Comparison of ENCODE assay signal across 9 cellular contexts in the genomic region with DNA sequence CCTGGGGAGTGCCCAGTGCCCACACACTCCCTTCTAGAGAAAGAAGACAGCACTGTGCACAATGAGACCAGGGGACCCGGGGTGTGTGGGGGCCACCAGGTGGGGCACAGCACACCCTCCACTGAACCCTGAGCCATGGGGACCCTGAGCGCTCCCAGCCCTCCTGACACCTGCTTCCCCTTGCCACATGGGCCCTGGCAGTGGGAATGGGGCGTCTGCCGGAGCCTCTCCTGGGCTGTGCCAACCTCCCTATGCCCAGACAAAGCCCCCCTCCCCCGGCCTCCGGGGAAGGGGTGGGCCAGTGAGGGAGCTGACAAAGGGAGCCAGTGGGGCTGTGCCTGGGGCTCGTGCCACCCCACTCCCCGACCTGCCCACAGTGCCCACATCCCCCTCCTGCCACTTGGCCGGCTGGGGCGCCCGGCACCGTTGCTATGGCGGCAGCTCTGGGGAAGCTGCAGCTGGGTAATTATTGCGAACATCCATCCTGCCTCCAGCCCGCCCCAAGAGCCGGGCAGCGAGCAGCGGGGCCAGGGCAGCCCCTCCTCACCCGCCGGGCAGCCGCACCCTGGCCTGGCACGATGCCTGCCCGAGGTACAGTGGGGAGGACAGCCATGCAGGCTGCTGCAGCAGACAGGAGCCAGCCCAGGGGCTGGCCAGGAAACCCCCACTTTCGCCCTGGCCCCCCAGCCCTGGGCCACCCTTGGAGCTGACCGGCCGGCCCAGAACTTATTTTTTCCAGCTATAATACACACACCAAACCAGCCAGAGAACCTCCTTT. TPM values are rescaled to one million over a fixed set of nuclear protein-coding genes. Genes with fewer than 3 reads are reported as not detected.
A peak's percentile ranks its signal among the peaks of the same experiment; 100 is the strongest.
DNase-seq lines count a peak whose midpoint lies in the region; ATAC-seq and TF ChIP-seq lines count a peak whose summit lies in the region.
"Had no signal": no experiment of that assay in that cellular context is flagged by ENCODE, and none has a peak within 500 bp of the region (broad histone marks: within the 10 kb centered on the region; RNA-seq: fewer than 3 reads in every experiment).

No MANE protein-coding gene starts in this region.

- H2BK120ac ChIP-seq in IMR-90 (ENCODE audit: low read depth, low read length): no peak overlapping the region

- H3K79me1 ChIP-seq in IMR-90 (ENCODE audit: low read depth in 1 of 2, low read length in 2 of 2): no peaks in the 10 kb centered on the region

- no peak overlapping the region for H2BK15ac ChIP-seq in IMR-90 (ENCODE audit: low read depth, low read length)

- no peak for DNase-seq in IMR-90
- DNase-seq in SHP77 (lab: John Stamatoyannopoulos, UW): peak; percentile 68 to 82
- DNase-seq in left kidney (ENCODE audit: low read depth, low spot score): peak; percentile 72
- DNase-seq in GM10266 (ENCODE audit: extremely low spot score): no peak
- no peak for DNase-seq in activated CD4-positive, alpha-beta T cell treated with anti-CD3 and anti-CD28 coated beads for 48 hours
- no peak for DNase-seq in activated CD4-positive, alpha-beta T cell treated with anti-CD3 and anti-CD28 coated beads, Interleukin-2, amount 50 U/mL, for 48 hours

- ATAC-seq in GM18502 (IDR thresholded peaks at IDR 0.05; ENCODE audit: poor library complexity, unreplicated experiment): peak; percentile 37
- ATAC-seq in IMR-90 (ENCODE audit: low read depth): peak; percentile 18; the same call in 1 of the 2 replicates
- no peak for ATAC-seq in HG02938 (IDR thresholded peaks at IDR 0.05; ENCODE audit: unreplicated experiment)

- no peaks in the 10 kb centered on the region for H3K9me1 ChIP-seq in IMR-90 (ENCODE audit: insufficient read depth, low read length)

- H3K27ac ChIP-seq in IMR-90 (ENCODE audit: insufficient read depth, low read length): no peak overlapping the region
- H3K27ac ChIP-seq: neutrophil had no signal

- H3K36me3 ChIP-seq in IMR-90 (ENCODE audit: control insufficient read depth, insufficient read depth, low read length): no peaks in the 10 kb centered on the region
- H3K36me3 ChIP-seq: neutrophil had no signal

- H4K5ac ChIP-seq in IMR-90 (ENCODE audit: low read depth, low read length): no peak overlapping the region

- H4K20me1 ChIP-seq in IMR-90 (ENCODE audit: insufficient read depth, low read length): no peaks in the 10 kb centered on the region

- H3K9ac ChIP-seq in IMR-90 (ENCODE audit: low read depth, low read length): no peak overlapping the region

- no TSS peak for BruUV-seq in IMR-90 (replicated peaks; lab: Mats Ljungman, UMichigan)

- no peak overlapping the region for H2BK5ac ChIP-seq in IMR-90 (ENCODE audit: low read depth, low read length, poor library complexity, severe bottlenecking)

- TF ChIP-seq RAD21 in IMR-90 (IDR thresholded peaks at IDR 0.05; ENCODE audit: low read length): no peak

- 12% methylated on average over 12 of the region's 26 CpGs; no CpG with 5 or more reads in 1 of the 2 experiments for WGBS in IMR-90 (ENCODE audit: extremely low coverage in 2 of 2, insufficient read length in 1 of 2), 2 experiments

- H3K4me3 ChIP-seq in IMR-90 (ENCODE audit: insufficient read depth, low read depth, low read length): no peak overlapping the region

- peaks cover 2% of the 10 kb centered on the region; the same call in 1 of the 2 replicates for H3K4me1 ChIP-seq in IMR-90 (ENCODE audit: control insufficient read depth, insufficient read depth, low read length)

- peaks cover 36% of the 10 kb centered on the region for H3K27me3 ChIP-seq in IMR-90 (ENCODE audit: control insufficient read depth, insufficient read depth, low read length)

- no peak overlapping the region for H2AK9ac ChIP-seq in IMR-90 (replicated peaks; ENCODE audit: low read depth, low read length, poor library complexity)

- H2BK20ac ChIP-seq in IMR-90 (ENCODE audit: low read depth, low read length): no peak overlapping the region

- no peak overlapping the region for H3K18ac ChIP-seq in IMR-90 (ENCODE audit: low read depth, low read length)

- intact Hi-C loops in IMR-90 (cut with micrococcal nuclease): loop anchor here (10.0 kb wide), 1 partner anchor 58 kb away; no protein-coding TSS in a partner anchor

- H3K9me3 ChIP-seq in IMR-90 (ENCODE audit: control insufficient read depth, insufficient read depth, low read length): no peaks in the 10 kb centered on the region
- H3K9me3 ChIP-seq: neutrophil had no signal

- H3K4me2 ChIP-seq in IMR-90 (ENCODE audit: low read depth, low read length): no peak overlapping the region

- CTCF ChIA-PET in IMR-90 (lab: Yijun Ruan, JAX): interaction anchor here (0.5 to 1.3 kb wide), 4 partner anchors 22 to 118 kb away, joined by 3 to 4 read pairs (median 4); no protein-coding TSS in a partner anchor

- H2AFZ ChIP-seq in IMR-90 (replicated peaks; ENCODE audit: low read length, poor library complexity): peak overlapping the region; percentile 50

- no peak overlapping the region for H3K56ac ChIP-seq in IMR-90 (ENCODE audit: extremely low read depth, insufficient read depth, low read length)

- no peak overlapping the region for H4K91ac ChIP-seq in IMR-90 (ENCODE audit: insufficient read depth, low read depth, low read length)

- H3K23ac ChIP-seq in IMR-90 (ENCODE audit: low read depth, low read length): no peak overlapping the region

- TF ChIP-seq POLR2A in IMR-90 (IDR thresholded peaks at IDR 0.05; ENCODE audit: low read depth, low read length): no peak

- H4K8ac ChIP-seq in IMR-90 (ENCODE audit: low read depth in 2 of 2, low read length in 2 of 2): no peak overlapping the region; a peak in 1 of 4 replicates

- POLR2A ChIA-PET in IMR-90 (lab: Charles Lee; ENCODE audit: unreplicated experiment): no interaction called here

- H3K14ac ChIP-seq in IMR-90 (replicated peaks; ENCODE audit: low read depth, low read length): no peak overlapping the region

- TF ChIP-seq CTCF in IMR-90 (conservative IDR thresholded peaks at IDR 0.05; ENCODE audit: low read depth, low read length) (no peak), GM10266 (IDR thresholded peaks at IDR 0.05; ENCODE audit: control insufficient read depth, insufficient read depth, low read depth, missing control alignments) (no peak)

- no peak overlapping the region for H3K4ac ChIP-seq in IMR-90 (ENCODE audit: low read depth, low read length)

- dilution Hi-C loops in IMR-90 (cut with HindIII; ENCODE audit: low sequenced_read_pairs, unreplicated experiment): no loop called here

- in situ Hi-C loops in IMR-90 (cut with MboI; ENCODE audit: low sequenced_read_pairs): no loop called here

- H2AK5ac ChIP-seq in IMR-90 (ENCODE audit: low read depth, low read length): no peak overlapping the region

TF ChIP-seq in IMR-90, 13 proteins besides CTCF, POLR2A, EP300 and RAD21:
- TF ChIP-seq MXI1 (IDR thresholded peaks at IDR 0.05; ENCODE audit: borderline replicate concordance, low read depth, low read length): no peak
- no peak for TF ChIP-seq NFE2L2 (IDR thresholded peaks at IDR 0.05; ENCODE audit: low read depth, low read length)
- TF ChIP-seq RCOR1 (IDR thresholded peaks at IDR 0.05; ENCODE audit: insufficient replicate concordance, low read length): no peak
- TF ChIP-seq, protein P1, sequence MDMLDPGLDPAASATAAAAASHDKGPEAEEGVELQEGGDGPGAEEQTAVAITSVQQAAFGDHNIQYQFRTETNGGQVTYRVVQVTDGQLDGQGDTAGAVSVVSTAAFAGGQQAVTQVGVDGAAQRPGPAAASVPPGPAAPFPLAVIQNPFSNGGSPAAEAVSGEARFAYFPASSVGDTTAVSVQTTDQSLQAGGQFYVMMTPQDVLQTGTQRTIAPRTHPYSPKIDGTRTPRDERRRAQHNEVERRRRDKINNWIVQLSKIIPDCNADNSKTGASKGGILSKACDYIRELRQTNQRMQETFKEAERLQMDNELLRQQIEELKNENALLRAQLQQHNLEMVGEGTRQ (IDR thresholded peaks at IDR 0.05; ENCODE audit: low read depth, low read length): no peak
- no peak for TF ChIP-seq MAZ (IDR thresholded peaks at IDR 0.05; ENCODE audit: borderline replicate concordance, low read depth, low read length)
- no peak for TF ChIP-seq RFX5 (IDR thresholded peaks at IDR 0.05; ENCODE audit: low read depth, low read length)
- no peak for TF ChIP-seq CEBPB (IDR thresholded peaks at IDR 0.05; ENCODE audit: low read depth, low read length)
- TF ChIP-seq FOS (IDR thresholded peaks at IDR 0.05; ENCODE audit: low read depth, low read length): no peak
- TF ChIP-seq, protein P2, sequence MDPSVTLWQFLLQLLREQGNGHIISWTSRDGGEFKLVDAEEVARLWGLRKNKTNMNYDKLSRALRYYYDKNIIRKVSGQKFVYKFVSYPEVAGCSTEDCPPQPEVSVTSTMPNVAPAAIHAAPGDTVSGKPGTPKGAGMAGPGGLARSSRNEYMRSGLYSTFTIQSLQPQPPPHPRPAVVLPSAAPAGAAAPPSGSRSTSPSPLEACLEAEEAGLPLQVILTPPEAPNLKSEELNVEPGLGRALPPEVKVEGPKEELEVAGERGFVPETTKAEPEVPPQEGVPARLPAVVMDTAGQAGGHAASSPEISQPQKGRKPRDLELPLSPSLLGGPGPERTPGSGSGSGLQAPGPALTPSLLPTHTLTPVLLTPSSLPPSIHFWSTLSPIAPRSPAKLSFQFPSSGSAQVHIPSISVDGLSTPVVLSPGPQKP (IDR thresholded peaks at IDR 0.05; ENCODE audit: borderline replicate concordance, low read depth, low read length): no peak
- no peak for TF ChIP-seq CHD1 (IDR thresholded peaks at IDR 0.05; ENCODE audit: low read depth, low read length)
- no peak for TF ChIP-seq BHLHE40 (IDR thresholded peaks at IDR 0.05; ENCODE audit: low read depth, low read length)
- no peak for TF ChIP-seq SMC3 (IDR thresholded peaks at IDR 0.05; ENCODE audit: low read depth, low read length)
- TF ChIP-seq MAFK (IDR thresholded peaks at IDR 0.05; ENCODE audit: low read depth, low read length): no peak

RNA-seq across cellular contexts. Expression of a gene that starts 41.9 kb away (rescaled TPM):
- total RNA-seq in IMR-90 (2012; rRNA removed): 4.7 and 5.6 TPM in 2 replicates
- polyA plus RNA-seq in IMR-90 (2012; rRNA removed): 13.3 and 16.6 TPM in 2 replicates
- 11.4 and 18.6 TPM in 2 replicates for polyA plus RNA-seq in IMR-90 (2012; cell fraction: cytosol; rRNA removed)
- polyA plus RNA-seq in IMR-90 (2012; cell fraction: nucleus; rRNA removed; ENCODE audit: low replicate concordance): 34.9 and 65.6 TPM in 2 replicates

RNA-seq across cellular contexts. Expression of a gene that starts 46.7 kb away (rescaled TPM):
- not detected in 2 replicates for total RNA-seq in IMR-90 (2012; rRNA removed)
- polyA plus RNA-seq in IMR-90 (2012; rRNA removed): 0.10 TPM in 1 of 2 replicates, not detected in the other
- polyA plus RNA-seq in IMR-90 (2012; cell fraction: cytosol; rRNA removed): not detected in 2 replicates
- polyA plus RNA-seq in IMR-90 (2012; cell fraction: nucleus; rRNA removed; ENCODE audit: low replicate concordance): 0.05 and 0.06 TPM in 2 replicates

Comparison
In these comparisons a context has a peak if more than half of its experiments do, and no peak if none do; other contexts are left out.
1. DNase-seq: peak in SHP77 (2 of 2) and left kidney (single experiment); none in IMR-90 (single experiment), GM10266 (single experiment), activated CD4-positive, alpha-beta T cell treated with anti-CD3 and anti-CD28 coated beads for 48 hours (single experiment) and activated CD4-positive, alpha-beta T cell treated with anti-CD3 and anti-CD28 coated beads, Interleukin-2, amount 50 U/mL, for 48 hours (0 of 2).